Comparison of ENCODE assay signal across 11 cellular contexts in genomic region chr16:17368951-17369350, GRCh38.
DNase-seq lines count a peak whose midpoint lies in the region; ATAC-seq and TF ChIP-seq lines count a peak whose summit lies in the region.
"Had no signal": no experiment of that assay in that cellular context is flagged by ENCODE, and none has a peak within 500 bp of the region (broad histone marks: within the 10 kb centered on the region; RNA-seq: fewer than 3 reads in every experiment).

No MANE protein-coding gene starts in this region.

- peaks cover 72% of the 10 kb centered on the region for H3K4me1 ChIP-seq in lower lobe of right lung
- peaks cover 23 to 69% (median 24%) of the 10 kb centered on the region in 4 donors for H3K4me1 ChIP-seq in transverse colon

- H3K9me3 ChIP-seq in lower lobe of right lung (no peaks in the 10 kb centered on the region), transverse colon (no peaks in the 10 kb centered on the region)
- H3K9me3 ChIP-seq: psoas muscle had no signal

- in situ Hi-C loops in transverse colon (cut with MboI; ENCODE audit: low pct_ligation_motif_present in 1 of 4, low pct_unique_long_range_greater_than_20kb in 1 of 4, low sequenced_read_pairs in 3 of 4), result no loop called here

- intact Hi-C loops in activated CD8-positive, alpha-beta T cell treated with anti-CD3 and anti-CD28 coated beads for 36 hours (cut with micrococcal nuclease), result loop anchor here (10.0 kb wide), 1 partner anchor 96 kb away; no protein-coding TSS in a partner anchor
- intact Hi-C loops in lower lobe of right lung (cut with DNase I), result no loop called here
- intact Hi-C loops in transverse colon (cut with DNase I; ENCODE audit: low total_unique reads), result no loop called here

- TF ChIP-seq POLR2A in transverse colon (IDR thresholded peaks at IDR 0.05), result no peak

- H3K4me3 Mint-ChIP-seq in activated T-cell treated with anti-CD3 and anti-CD28 coated beads, Interleukin-2, amount 50 U/mL, for 72 hours, result peak overlapping the region; percentile 87 to 92
- peak overlapping the region; percentile 91 for H3K4me3 Mint-ChIP-seq in activated CD8-positive, alpha-beta T cell treated with anti-CD3 and anti-CD28 coated beads for 36 hours
- H3K4me3 Mint-ChIP-seq in osteocyte (ENCODE audit: unreplicated experiment), result no peak overlapping the region

- DNase-seq in activated T-cell treated with anti-CD3 and anti-CD28 coated beads, Interleukin-2, amount 50 U/mL, for 72 hours, result peak in 1 of 2 donors; percentile 23
- no peak for DNase-seq in activated T-cell treated with anti-CD3 and anti-CD28 coated beads, Interleukin-2, amount 50 U/mL, for 48 hours
- peak; percentile 41 for DNase-seq in activated CD8-positive, alpha-beta T cell treated with anti-CD3 and anti-CD28 coated beads for 36 hours
- DNase-seq in lower lobe of right lung, result no peak
- no peak for DNase-seq in transverse colon
- DNase-seq in NCI-H1417 (lab: John Stamatoyannopoulos, UW), result no peak
- DNase-seq in NCI-H146 treated with DMSO at 0.1 percent for 48 hours (lab: John Stamatoyannopoulos, UW; ENCODE audit: unreplicated experiment), result no peak
- no peak for DNase-seq in osteocyte (ENCODE audit: extremely low spot score, unreplicated experiment)
- DNase-seq: NCI-H69 had no signal

- no peaks in the 10 kb centered on the region for H3K36me3 ChIP-seq in lower lobe of right lung
- no peaks in the 10 kb centered on the region for H3K36me3 ChIP-seq in transverse colon

- H3K27ac ChIP-seq in lower lobe of right lung (peak overlapping the region; percentile 42), transverse colon (peak overlapping the region; percentile 69 to 75 (median 70))
- H3K27ac ChIP-seq: psoas muscle had no signal

- peaks cover 86% of the 10 kb centered on the region for H3K4me1 Mint-ChIP-seq in activated T-cell treated with anti-CD3 and anti-CD28 coated beads, Interleukin-2, amount 50 U/mL, for 72 hours (ENCODE audit: low read depth)
- peaks cover 85% of the 10 kb centered on the region for H3K4me1 Mint-ChIP-seq in activated CD8-positive, alpha-beta T cell treated with anti-CD3 and anti-CD28 coated beads for 36 hours (ENCODE audit: low read depth)
- H3K4me1 Mint-ChIP-seq in osteocyte (ENCODE audit: unreplicated experiment), result peaks cover 43% of the 10 kb centered on the region

- H3K27me3 ChIP-seq in lower lobe of right lung (ENCODE audit: low read depth) (no peaks in the 10 kb centered on the region), transverse colon (no peaks in the 10 kb centered on the region)

- no peak for TF ChIP-seq EP300 in transverse colon (IDR thresholded peaks at IDR 0.05; ENCODE audit: low read depth)

- no peaks in the 10 kb centered on the region for H3K9me3 Mint-ChIP-seq in activated T-cell treated with anti-CD3 and anti-CD28 coated beads, Interleukin-2, amount 50 U/mL, for 72 hours
- H3K9me3 Mint-ChIP-seq in activated CD8-positive, alpha-beta T cell treated with anti-CD3 and anti-CD28 coated beads for 36 hours, result peaks cover 2% of the 10 kb centered on the region
- no peaks in the 10 kb centered on the region for H3K9me3 Mint-ChIP-seq in osteocyte (ENCODE audit: unreplicated experiment)

- CTCF ChIA-PET in activated CD8-positive, alpha-beta T cell treated with anti-CD3 and anti-CD28 coated beads for 36 hours (lab: Charles Lee), result interaction anchor here (1.0 to 3.8 kb wide), 5 partner anchors 9 to 98 kb away, joined by 3 to 10 read pairs (median 5); no protein-coding TSS in a partner anchor

- H3K4me3 ChIP-seq in lower lobe of right lung (peak overlapping the region; percentile 17), transverse colon (no peak overlapping the region)
- H3K4me3 ChIP-seq: lung, psoas muscle had no signal

- TF ChIP-seq CTCF in activated CD8-positive, alpha-beta T cell treated with anti-CD3 and anti-CD28 coated beads for 36 hours (IDR thresholded peaks at IDR 0.05), result no peak
- TF ChIP-seq CTCF in lower lobe of right lung (IDR thresholded peaks at IDR 0.05) (no peak), transverse colon (IDR thresholded peaks at IDR 0.05) (no peak), osteocyte (IDR thresholded peaks at IDR 0.05) (no peak)

- peaks cover 2 to 7% of the 10 kb centered on the region in 2 donors for H3K36me3 Mint-ChIP-seq in activated T-cell treated with anti-CD3 and anti-CD28 coated beads, Interleukin-2, amount 50 U/mL, for 72 hours (ENCODE audit: insufficient read depth in 2 of 2)
- peaks cover 9% of the 10 kb centered on the region for H3K36me3 Mint-ChIP-seq in activated CD8-positive, alpha-beta T cell treated with anti-CD3 and anti-CD28 coated beads for 36 hours (ENCODE audit: low read depth)
- no peaks in the 10 kb centered on the region for H3K36me3 Mint-ChIP-seq in osteocyte (ENCODE audit: unreplicated experiment)

- H3K27ac Mint-ChIP-seq in activated T-cell treated with anti-CD3 and anti-CD28 coated beads, Interleukin-2, amount 50 U/mL, for 72 hours, result peak overlapping the region; percentile 91
- H3K27ac Mint-ChIP-seq in activated CD8-positive, alpha-beta T cell treated with anti-CD3 and anti-CD28 coated beads for 36 hours, result peak overlapping the region; percentile 99
- H3K27ac Mint-ChIP-seq in osteocyte (ENCODE audit: unreplicated experiment), result no peak overlapping the region

- peak; percentile 31 to 48 for ATAC-seq in activated T-cell treated with anti-CD3 and anti-CD28 coated beads, Interleukin-2, amount 50 U/mL, for 72 hours (replicated peaks in 1 of 2)
- peak; percentile 15 for ATAC-seq in activated CD8-positive, alpha-beta T cell treated with anti-CD3 and anti-CD28 coated beads for 36 hours
- no peak for ATAC-seq in lower lobe of right lung

- H3K27me3 Mint-ChIP-seq in activated T-cell treated with anti-CD3 and anti-CD28 coated beads, Interleukin-2, amount 50 U/mL, for 72 hours (ENCODE audit: low read depth), result no peaks in the 10 kb centered on the region
- no peaks in the 10 kb centered on the region for H3K27me3 Mint-ChIP-seq in activated CD8-positive, alpha-beta T cell treated with anti-CD3 and anti-CD28 coated beads for 36 hours
- no peaks in the 10 kb centered on the region for H3K27me3 Mint-ChIP-seq in osteocyte (ENCODE audit: unreplicated experiment)

- 71 to 94% methylated on average over 5 of the region's 5 CpGs for WGBS in transverse colon (ENCODE audit: low coverage in 1 of 2), 2 donors

- POLR2A ChIA-PET in activated CD8-positive, alpha-beta T cell treated with anti-CD3 and anti-CD28 coated beads for 36 hours (lab: Charles Lee), result interaction anchor here (1.7 to 3.0 kb wide), 5 partner anchors 9 to 48 kb away, joined by 4 to 11 read pairs (median 7); no protein-coding TSS in a partner anchor

Comparison
In these comparisons a context has a peak if more than half of its experiments do, and no peak if none do; other contexts are left out.
1. ATAC-seq: peak in activated T-cell treated with anti-CD3 and anti-CD28 coated beads, Interleukin-2, amount 50 U/mL, for 72 hours (2 of 2) and activated CD8-positive, alpha-beta T cell treated with anti-CD3 and anti-CD28 coated beads for 36 hours (single experiment); none in lower lobe of right lung (0 of 2).